ENCODE assay signal across 8 cellular contexts in genomic region chr4:52712172-52712990, GRCh38. TPM values are rescaled to one million over a fixed set of nuclear protein-coding genes. Genes with fewer than 3 reads are reported as not detected.
DNase-seq lines count a peak whose midpoint lies in the region; ATAC-seq and TF ChIP-seq lines count a peak whose summit lies in the region.

No MANE protein-coding gene starts in this region.

- H3K4me2 ChIP-seq in OCI-LY7 (ENCODE audit: low read length) = peak overlapping the region; percentile 95

- peak; percentile 87 for DNase-seq in DMS 273 treated with DMSO at 0.1 percent for 48 hours (lab: John Stamatoyannopoulos, UW)
- peak; percentile 100 for DNase-seq in HuH-7 (ENCODE audit: low spot score)
- DNase-seq in OCI-LY7 (ENCODE audit: low spot score) = peak; percentile 97
- DNase-seq in activated T-cell treated with anti-CD3 and anti-CD28 coated beads for 48 hours (ENCODE audit: low read depth) = peak; percentile 97
- peak; percentile 99 for DNase-seq in epithelial cell of esophagus (ENCODE audit: low read depth)
- peak; percentile 98 to 99 (median 99) for DNase-seq in mucosa of descending colon
- peak; percentile 81 to 85 for DNase-seq in stimulated activated CD8-positive, alpha-beta memory T cell treated with anti-CD3 and anti-CD28 coated beads, Interleukin-4, amount 100 ng/mL, for 1 hour (ENCODE audit: low read depth in 2 of 2, low spot score in 1 of 2)

- peaks cover 37% of the 10 kb centered on the region for H3K79me2 ChIP-seq in OCI-LY7 (ENCODE audit: insufficient read depth, low read depth, low read length)

- H3K9me2 ChIP-seq in OCI-LY7 (ENCODE audit: insufficient read depth, low read length) = no peaks in the 10 kb centered on the region

- no peaks in the 10 kb centered on the region for H4K20me1 ChIP-seq in OCI-LY7 (ENCODE audit: insufficient read depth, low read length)

- H3K27ac ChIP-seq in OCI-LY7 (ENCODE audit: low read depth, low read length, poor library complexity, severe bottlenecking) = peak overlapping the region; percentile 78

- H3K36me3 ChIP-seq in OCI-LY7 (ENCODE audit: insufficient read depth, low read length) (peaks cover 49% of the 10 kb centered on the region), mucosa of descending colon (ENCODE audit: low read depth) (no peaks in the 10 kb centered on the region)

- no TSS peak for BruUV-seq in OCI-LY7 (replicated peaks; lab: Mats Ljungman, UMichigan)

- intact Hi-C loops in OCI-LY7 (cut with micrococcal nuclease; ENCODE audit: unreplicated experiment) (loop anchor here (2.0 to 10.0 kb wide), 4 partner anchors 54 to 1032 kb away; partner anchors contain the start of genes SCFD2, SGCB and USP46), mucosa of descending colon (cut with DNase I, micrococcal nuclease) (no loop called here)

- CTCF ChIA-PET in OCI-LY7 (lab: Charles Lee; ENCODE audit: unreplicated experiment) = interaction anchor here (2.3 kb wide), 1 partner anchor 10 kb away, joined by 10 read pairs; no protein-coding TSS in a partner anchor

- H3K4me1 ChIP-seq in OCI-LY7 (ENCODE audit: insufficient read depth, low read length, poor library complexity, severe bottlenecking) (peaks cover 69% of the 10 kb centered on the region), mucosa of descending colon (ENCODE audit: low read depth) (peaks cover 23% of the 10 kb centered on the region)

- H3K4me3 ChIP-seq in OCI-LY7 (ENCODE audit: low read depth, low read length, poor library complexity, severe bottlenecking) = peak overlapping the region; percentile 99
- H3K4me3 ChIP-seq in epithelial cell of esophagus (ENCODE audit: low read length) = peak overlapping the region; percentile 71
- peak overlapping the region; percentile 92 for H3K4me3 ChIP-seq in mucosa of descending colon

- POLR2A ChIA-PET in OCI-LY7 (lab: Charles Lee) = interaction anchor here (0.6 to 3.7 kb wide), 18 partner anchors 8 to 869 kb away, joined by 3 to 67 read pairs (median 4); partner anchors contain the start of genes DCUN1D4 and USP46

- peak overlapping the region; percentile 72 for H2AFZ ChIP-seq in OCI-LY7 (ENCODE audit: low read length)

- TF ChIP-seq CTCF in OCI-LY7 (conservative IDR thresholded peaks at IDR 0.05; ENCODE audit: low read length) = no peak
- no peak for TF ChIP-seq CTCF in epithelial cell of esophagus (IDR thresholded peaks at IDR 0.05; ENCODE audit: insufficient read depth, low read depth, low read length, missing control alignments)
- no peak for TF ChIP-seq CTCF in mucosa of descending colon (IDR thresholded peaks at IDR 0.05)

- H3K9me3 ChIP-seq in OCI-LY7 (ENCODE audit: low read length) (no peaks in the 10 kb centered on the region), mucosa of descending colon (no peaks in the 10 kb centered on the region)

- ATAC-seq in GM21526 (IDR thresholded peaks at IDR 0.05; ENCODE audit: low FRiP score, unreplicated experiment) = peak; percentile 86
- peak; percentile 96 for ATAC-seq in mucosa of descending colon

RNA-seq across cellular contexts. Expression of gene ERVMER34-1, which starts 38.8 kb away (rescaled TPM):
- total RNA-seq in OCI-LY7 (2014; rRNA removed; shearing (Covaris generic)) = not detected in 2 replicates
- total RNA-seq in OCI-LY7 (2022) (not detected in 2 replicates), mucosa of descending colon (under 1 TPM; 0.24 to 0.70 (median 0.58) TPM)

RNA-seq across cellular contexts. Expression of gene USP46, which starts 53.3 kb away (rescaled TPM):
- total RNA-seq in OCI-LY7 (2014; rRNA removed; shearing (Covaris generic)) = 5.4 and 5.8 TPM in 2 replicates
- total RNA-seq in OCI-LY7 (2022) = 15.5 and 15.8 TPM in 2 replicates
- total RNA-seq in mucosa of descending colon = 10 to 100 TPM; 12.5 to 18.2 (median 14.8) TPM

Comparison
In these comparisons a context has a peak if more than half of its experiments do, and no peak if none do; other contexts are left out.
1. Peak in every context shown above with its lines: DNase-seq, ATAC-seq, H3K4me3 ChIP-seq and H3K27ac ChIP-seq.